ENCODE assay signal across 1 cellular context in the genomic region with DNA sequence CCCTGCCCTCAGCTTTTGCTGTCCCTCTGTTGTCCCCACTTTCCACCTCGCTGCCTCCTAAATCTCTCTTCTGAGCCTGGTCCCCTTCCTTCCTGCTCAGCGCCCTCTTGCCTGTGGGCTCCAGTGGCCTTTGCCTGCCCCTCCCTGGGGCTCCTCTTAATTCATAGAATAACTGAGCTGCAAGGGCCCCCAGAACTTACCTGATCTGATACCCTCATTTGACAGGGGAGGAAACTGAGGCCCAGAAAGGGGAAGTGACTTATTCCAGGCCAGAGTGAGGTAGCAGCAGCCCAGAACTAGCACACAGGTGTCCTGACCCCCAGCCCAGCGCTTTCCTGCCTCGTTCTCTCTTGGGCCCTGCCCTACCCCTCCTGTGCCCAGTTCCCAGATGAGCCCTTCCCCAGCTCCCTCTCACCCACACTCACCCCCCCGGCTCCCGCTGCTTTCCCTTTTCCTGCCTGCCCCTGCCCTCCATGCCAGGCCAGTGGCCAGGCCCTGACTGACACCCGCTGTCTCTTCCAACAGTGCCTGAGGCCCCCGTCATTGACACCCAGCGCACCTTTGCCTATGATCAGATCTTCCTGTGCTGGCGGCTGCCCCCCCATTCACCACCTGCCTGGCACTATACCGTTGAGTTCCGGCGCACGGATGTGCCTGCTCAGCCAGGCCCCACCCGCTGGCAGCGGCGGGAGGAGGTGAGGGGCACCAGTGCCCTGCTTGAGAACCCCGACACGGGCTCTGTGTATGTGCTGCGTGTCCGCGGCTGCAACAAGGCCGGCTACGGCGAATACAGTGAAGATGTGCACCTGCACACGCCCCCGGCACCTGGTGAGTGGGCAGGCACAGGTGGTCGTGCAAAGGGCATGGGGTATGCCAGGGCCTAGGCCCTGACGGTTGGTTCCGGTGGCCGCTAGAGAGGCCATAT.
A peak's percentile ranks its signal among the peaks of the same experiment; 100 is the strongest.
TF ChIP-seq lines count a peak whose summit lies in the region.

No MANE protein-coding gene starts in this region.

TF ChIP-seq in HepG2, 621 proteins besides CTCF, POLR2A, EP300 and RAD21 (continued from another document and continues in another):
- TF ChIP-seq, protein P1, sequence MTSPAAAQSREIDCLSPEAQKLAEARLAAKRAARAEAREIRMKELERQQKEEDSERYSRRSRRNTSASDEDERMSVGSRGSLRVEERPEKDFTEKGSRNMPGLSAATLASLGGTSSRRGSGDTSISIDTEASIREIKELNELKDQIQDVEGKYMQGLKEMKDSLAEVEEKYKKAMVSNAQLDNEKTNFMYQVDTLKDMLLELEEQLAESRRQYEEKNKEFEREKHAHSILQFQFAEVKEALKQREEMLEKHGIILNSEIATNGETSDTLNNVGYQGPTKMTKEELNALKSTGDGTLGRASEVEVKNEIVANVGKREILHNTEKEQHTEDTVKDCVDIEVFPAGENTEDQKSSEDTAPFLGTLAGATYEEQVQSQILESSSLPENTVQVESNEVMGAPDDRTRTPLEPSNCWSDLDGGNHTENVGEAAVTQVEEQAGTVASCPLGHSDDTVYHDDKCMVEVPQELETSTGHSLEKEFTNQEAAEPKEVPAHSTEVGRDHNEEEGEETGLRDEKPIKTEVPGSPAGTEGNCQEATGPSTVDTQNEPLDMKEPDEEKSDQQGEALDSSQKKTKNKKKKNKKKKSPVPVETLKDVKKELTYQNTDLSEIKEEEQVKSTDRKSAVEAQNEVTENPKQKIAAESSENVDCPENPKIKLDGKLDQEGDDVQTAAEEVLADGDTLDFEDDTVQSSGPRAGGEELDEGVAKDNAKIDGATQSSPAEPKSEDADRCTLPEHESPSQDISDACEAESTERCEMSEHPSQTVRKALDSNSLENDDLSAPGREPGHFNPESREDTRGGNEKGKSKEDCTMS (CRISPR knock-in tag; conservative IDR thresholded peaks at IDR 0.05), result no peak
- TF ChIP-seq, protein P2, sequence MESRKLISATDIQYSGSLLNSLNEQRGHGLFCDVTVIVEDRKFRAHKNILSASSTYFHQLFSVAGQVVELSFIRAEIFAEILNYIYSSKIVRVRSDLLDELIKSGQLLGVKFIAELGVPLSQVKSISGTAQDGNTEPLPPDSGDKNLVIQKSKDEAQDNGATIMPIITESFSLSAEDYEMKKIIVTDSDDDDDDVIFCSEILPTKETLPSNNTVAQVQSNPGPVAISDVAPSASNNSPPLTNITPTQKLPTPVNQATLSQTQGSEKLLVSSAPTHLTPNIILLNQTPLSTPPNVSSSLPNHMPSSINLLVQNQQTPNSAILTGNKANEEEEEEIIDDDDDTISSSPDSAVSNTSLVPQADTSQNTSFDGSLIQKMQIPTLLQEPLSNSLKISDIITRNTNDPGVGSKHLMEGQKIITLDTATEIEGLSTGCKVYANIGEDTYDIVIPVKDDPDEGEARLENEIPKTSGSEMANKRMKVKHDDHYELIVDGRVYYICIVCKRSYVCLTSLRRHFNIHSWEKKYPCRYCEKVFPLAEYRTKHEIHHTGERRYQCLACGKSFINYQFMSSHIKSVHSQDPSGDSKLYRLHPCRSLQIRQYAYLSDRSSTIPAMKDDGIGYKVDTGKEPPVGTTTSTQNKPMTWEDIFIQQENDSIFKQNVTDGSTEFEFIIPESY (CRISPR knock-in tag; IDR thresholded peaks at IDR 0.05), result no peak
- TF ChIP-seq ZNF441 (CRISPR knock-in tag; IDR thresholded peaks at IDR 0.05; ENCODE audit: borderline replicate concordance) (no peak), SMAD3 (CRISPR knock-in tag; IDR thresholded peaks at IDR 0.05) (no peak), KDM2A (CRISPR knock-in tag; IDR thresholded peaks at IDR 0.05; ENCODE audit: borderline replicate concordance, low read depth) (no peak), ZSCAN9 (CRISPR knock-in tag; IDR thresholded peaks at IDR 0.05; ENCODE audit: borderline replicate concordance) (no peak), RFX5 (IDR thresholded peaks at IDR 0.05; ENCODE audit: low read depth, low read length) (no peak), ZBTB7B (CRISPR knock-in tag; IDR thresholded peaks at IDR 0.05) (no peak), IKZF4 (CRISPR knock-in tag; IDR thresholded peaks at IDR 0.05; ENCODE audit: borderline replicate concordance, low read depth, not compliant biosample characterization) (no peak), ZNF878 (CRISPR knock-in tag; IDR thresholded peaks at IDR 0.05) (no peak), GTF2F1 (IDR thresholded peaks at IDR 0.05; ENCODE audit: low read length) (no peak), ZNF562 (CRISPR knock-in tag; IDR thresholded peaks at IDR 0.05; ENCODE audit: borderline replicate concordance) (no peak), NFKB2 (CRISPR knock-in tag; IDR thresholded peaks at IDR 0.05; ENCODE audit: borderline replicate concordance) (no peak), ZNF670 (CRISPR knock-in tag; IDR thresholded peaks at IDR 0.05; ENCODE audit: borderline replicate concordance) (no peak), ZNF143 (CRISPR knock-in tag; IDR thresholded peaks at IDR 0.05) (no peak), ZNF17 (CRISPR knock-in tag; IDR thresholded peaks at IDR 0.05) (no peak), ZNF225 (CRISPR knock-in tag; IDR thresholded peaks at IDR 0.05) (0 out of 2 replicates have a peak, but pooled peaks have one; percentile 3), ZSCAN31 (CRISPR knock-in tag; IDR thresholded peaks at IDR 0.05; ENCODE audit: low read depth) (no peak), TCF7 (IDR thresholded peaks at IDR 0.05; ENCODE audit: low read depth) (no peak), ZNF121 (CRISPR knock-in tag; IDR thresholded peaks at IDR 0.05) (no peak), ZNF644 (CRISPR knock-in tag; IDR thresholded peaks at IDR 0.05; ENCODE audit: low read depth) (no peak), RBFOX2 (IDR thresholded peaks at IDR 0.05; ENCODE audit: low read depth, low read length) (no peak)
- TF ChIP-seq, protein P3, sequence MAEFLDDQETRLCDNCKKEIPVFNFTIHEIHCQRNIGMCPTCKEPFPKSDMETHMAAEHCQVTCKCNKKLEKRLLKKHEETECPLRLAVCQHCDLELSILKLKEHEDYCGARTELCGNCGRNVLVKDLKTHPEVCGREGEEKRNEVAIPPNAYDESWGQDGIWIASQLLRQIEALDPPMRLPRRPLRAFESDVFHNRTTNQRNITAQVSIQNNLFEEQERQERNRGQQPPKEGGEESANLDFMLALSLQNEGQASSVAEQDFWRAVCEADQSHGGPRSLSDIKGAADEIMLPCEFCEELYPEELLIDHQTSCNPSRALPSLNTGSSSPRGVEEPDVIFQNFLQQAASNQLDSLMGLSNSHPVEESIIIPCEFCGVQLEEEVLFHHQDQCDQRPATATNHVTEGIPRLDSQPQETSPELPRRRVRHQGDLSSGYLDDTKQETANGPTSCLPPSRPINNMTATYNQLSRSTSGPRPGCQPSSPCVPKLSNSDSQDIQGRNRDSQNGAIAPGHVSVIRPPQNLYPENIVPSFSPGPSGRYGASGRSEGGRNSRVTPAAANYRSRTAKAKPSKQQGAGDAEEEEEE (CRISPR knock-in tag; IDR thresholded peaks at IDR 0.05; ENCODE audit: borderline replicate concordance), result no peak
- TF ChIP-seq, protein P4, sequence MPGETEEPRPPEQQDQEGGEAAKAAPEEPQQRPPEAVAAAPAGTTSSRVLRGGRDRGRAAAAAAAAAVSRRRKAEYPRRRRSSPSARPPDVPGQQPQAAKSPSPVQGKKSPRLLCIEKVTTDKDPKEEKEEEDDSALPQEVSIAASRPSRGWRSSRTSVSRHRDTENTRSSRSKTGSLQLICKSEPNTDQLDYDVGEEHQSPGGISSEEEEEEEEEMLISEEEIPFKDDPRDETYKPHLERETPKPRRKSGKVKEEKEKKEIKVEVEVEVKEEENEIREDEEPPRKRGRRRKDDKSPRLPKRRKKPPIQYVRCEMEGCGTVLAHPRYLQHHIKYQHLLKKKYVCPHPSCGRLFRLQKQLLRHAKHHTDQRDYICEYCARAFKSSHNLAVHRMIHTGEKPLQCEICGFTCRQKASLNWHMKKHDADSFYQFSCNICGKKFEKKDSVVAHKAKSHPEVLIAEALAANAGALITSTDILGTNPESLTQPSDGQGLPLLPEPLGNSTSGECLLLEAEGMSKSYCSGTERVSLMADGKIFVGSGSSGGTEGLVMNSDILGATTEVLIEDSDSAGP (CRISPR knock-in tag; IDR thresholded peaks at IDR 0.05; ENCODE audit: borderline replicate concordance), result no peak; the same call in 1 of the 2 replicates
- TF ChIP-seq, protein P5, sequence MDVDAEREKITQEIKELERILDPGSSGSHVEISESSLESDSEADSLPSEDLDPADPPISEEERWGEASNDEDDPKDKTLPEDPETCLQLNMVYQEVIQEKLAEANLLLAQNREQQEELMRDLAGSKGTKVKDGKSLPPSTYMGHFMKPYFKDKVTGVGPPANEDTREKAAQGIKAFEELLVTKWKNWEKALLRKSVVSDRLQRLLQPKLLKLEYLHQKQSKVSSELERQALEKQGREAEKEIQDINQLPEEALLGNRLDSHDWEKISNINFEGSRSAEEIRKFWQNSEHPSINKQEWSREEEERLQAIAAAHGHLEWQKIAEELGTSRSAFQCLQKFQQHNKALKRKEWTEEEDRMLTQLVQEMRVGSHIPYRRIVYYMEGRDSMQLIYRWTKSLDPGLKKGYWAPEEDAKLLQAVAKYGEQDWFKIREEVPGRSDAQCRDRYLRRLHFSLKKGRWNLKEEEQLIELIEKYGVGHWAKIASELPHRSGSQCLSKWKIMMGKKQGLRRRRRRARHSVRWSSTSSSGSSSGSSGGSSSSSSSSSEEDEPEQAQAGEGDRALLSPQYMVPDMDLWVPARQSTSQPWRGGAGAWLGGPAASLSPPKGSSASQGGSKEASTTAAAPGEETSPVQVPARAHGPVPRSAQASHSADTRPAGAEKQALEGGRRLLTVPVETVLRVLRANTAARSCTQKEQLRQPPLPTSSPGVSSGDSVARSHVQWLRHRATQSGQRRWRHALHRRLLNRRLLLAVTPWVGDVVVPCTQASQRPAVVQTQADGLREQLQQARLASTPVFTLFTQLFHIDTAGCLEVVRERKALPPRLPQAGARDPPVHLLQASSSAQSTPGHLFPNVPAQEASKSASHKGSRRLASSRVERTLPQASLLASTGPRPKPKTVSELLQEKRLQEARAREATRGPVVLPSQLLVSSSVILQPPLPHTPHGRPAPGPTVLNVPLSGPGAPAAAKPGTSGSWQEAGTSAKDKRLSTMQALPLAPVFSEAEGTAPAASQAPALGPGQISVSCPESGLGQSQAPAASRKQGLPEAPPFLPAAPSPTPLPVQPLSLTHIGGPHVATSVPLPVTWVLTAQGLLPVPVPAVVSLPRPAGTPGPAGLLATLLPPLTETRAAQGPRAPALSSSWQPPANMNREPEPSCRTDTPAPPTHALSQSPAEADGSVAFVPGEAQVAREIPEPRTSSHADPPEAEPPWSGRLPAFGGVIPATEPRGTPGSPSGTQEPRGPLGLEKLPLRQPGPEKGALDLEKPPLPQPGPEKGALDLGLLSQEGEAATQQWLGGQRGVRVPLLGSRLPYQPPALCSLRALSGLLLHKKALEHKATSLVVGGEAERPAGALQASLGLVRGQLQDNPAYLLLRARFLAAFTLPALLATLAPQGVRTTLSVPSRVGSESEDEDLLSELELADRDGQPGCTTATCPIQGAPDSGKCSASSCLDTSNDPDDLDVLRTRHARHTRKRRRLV (CRISPR knock-in tag; IDR thresholded peaks at IDR 0.05), result no peak
- TF ChIP-seq, protein P6, sequence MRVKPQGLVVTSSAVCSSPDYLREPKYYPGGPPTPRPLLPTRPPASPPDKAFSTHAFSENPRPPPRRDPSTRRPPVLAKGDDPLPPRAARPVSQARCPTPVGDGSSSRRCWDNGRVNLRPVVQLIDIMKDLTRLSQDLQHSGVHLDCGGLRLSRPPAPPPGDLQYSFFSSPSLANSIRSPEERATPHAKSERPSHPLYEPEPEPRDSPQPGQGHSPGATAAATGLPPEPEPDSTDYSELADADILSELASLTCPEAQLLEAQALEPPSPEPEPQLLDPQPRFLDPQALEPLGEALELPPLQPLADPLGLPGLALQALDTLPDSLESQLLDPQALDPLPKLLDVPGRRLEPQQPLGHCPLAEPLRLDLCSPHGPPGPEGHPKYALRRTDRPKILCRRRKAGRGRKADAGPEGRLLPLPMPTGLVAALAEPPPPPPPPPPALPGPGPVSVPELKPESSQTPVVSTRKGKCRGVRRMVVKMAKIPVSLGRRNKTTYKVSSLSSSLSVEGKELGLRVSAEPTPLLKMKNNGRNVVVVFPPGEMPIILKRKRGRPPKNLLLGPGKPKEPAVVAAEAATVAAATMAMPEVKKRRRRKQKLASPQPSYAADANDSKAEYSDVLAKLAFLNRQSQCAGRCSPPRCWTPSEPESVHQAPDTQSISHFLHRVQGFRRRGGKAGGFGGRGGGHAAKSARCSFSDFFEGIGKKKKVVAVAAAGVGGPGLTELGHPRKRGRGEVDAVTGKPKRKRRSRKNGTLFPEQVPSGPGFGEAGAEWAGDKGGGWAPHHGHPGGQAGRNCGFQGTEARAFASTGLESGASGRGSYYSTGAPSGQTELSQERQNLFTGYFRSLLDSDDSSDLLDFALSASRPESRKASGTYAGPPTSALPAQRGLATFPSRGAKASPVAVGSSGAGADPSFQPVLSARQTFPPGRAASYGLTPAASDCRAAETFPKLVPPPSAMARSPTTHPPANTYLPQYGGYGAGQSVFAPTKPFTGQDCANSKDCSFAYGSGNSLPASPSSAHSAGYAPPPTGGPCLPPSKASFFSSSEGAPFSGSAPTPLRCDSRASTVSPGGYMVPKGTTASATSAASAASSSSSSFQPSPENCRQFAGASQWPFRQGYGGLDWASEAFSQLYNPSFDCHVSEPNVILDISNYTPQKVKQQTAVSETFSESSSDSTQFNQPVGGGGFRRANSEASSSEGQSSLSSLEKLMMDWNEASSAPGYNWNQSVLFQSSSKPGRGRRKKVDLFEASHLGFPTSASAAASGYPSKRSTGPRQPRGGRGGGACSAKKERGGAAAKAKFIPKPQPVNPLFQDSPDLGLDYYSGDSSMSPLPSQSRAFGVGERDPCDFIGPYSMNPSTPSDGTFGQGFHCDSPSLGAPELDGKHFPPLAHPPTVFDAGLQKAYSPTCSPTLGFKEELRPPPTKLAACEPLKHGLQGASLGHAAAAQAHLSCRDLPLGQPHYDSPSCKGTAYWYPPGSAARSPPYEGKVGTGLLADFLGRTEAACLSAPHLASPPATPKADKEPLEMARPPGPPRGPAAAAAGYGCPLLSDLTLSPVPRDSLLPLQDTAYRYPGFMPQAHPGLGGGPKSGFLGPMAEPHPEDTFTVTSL (CRISPR knock-in tag; IDR thresholded peaks at IDR 0.05; ENCODE audit: borderline replicate concordance), result 0 out of 2 replicates have a peak, but pooled peaks have one; percentile 40
- TF ChIP-seq, protein P7, sequence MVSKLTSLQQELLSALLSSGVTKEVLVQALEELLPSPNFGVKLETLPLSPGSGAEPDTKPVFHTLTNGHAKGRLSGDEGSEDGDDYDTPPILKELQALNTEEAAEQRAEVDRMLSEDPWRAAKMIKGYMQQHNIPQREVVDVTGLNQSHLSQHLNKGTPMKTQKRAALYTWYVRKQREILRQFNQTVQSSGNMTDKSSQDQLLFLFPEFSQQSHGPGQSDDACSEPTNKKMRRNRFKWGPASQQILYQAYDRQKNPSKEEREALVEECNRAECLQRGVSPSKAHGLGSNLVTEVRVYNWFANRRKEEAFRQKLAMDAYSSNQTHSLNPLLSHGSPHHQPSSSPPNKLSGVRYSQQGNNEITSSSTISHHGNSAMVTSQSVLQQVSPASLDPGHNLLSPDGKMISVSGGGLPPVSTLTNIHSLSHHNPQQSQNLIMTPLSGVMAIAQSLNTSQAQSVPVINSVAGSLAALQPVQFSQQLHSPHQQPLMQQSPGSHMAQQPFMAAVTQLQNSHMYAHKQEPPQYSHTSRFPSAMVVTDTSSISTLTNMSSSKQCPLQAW (CRISPR knock-in tag; IDR thresholded peaks at IDR 0.05), result no peak
- TF ChIP-seq, protein P8, sequence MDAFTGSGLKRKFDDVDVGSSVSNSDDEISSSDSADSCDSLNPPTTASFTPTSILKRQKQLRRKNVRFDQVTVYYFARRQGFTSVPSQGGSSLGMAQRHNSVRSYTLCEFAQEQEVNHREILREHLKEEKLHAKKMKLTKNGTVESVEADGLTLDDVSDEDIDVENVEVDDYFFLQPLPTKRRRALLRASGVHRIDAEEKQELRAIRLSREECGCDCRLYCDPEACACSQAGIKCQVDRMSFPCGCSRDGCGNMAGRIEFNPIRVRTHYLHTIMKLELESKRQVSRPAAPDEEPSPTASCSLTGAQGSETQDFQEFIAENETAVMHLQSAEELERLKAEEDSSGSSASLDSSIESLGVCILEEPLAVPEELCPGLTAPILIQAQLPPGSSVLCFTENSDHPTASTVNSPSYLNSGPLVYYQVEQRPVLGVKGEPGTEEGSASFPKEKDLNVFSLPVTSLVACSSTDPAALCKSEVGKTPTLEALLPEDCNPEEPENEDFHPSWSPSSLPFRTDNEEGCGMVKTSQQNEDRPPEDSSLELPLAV (CRISPR knock-in tag; conservative IDR thresholded peaks at IDR 0.05; ENCODE audit: low read depth), result no peak
